ENCODE assay signal across 20 cellular contexts in genomic region chr22:37412445-37413250, GRCh38. TPM values are rescaled to one million over a fixed set of nuclear protein-coding genes. Genes with fewer than 3 reads are reported as not detected.
A peak's percentile ranks its signal among the peaks of the same experiment; 100 is the strongest.
DNase-seq lines count a peak whose midpoint lies in the region; ATAC-seq and TF ChIP-seq lines count a peak whose summit lies in the region.
"Had no signal": no experiment of that assay in that cellular context is flagged by ENCODE, and none has a peak within 500 bp of the region (broad histone marks: within the 10 kb centered on the region; RNA-seq: fewer than 3 reads in every experiment).

No MANE protein-coding gene starts in this region.

- no peak overlapping the region for H3K27ac Mint-ChIP-seq in stimulated activated memory B cell treated with anti-CD40 and anti-IgM and Interleukin-4, amounts not matched to agents 10 μg/mL and 1 μg/mL and 100 μg/mL, for 72 hours
- H3K27ac Mint-ChIP-seq in activated T-cell treated with anti-CD3 and anti-CD28 coated beads, Interleukin-2, amount 50 U/mL, for 24 hours, result no peak overlapping the region
- H3K27ac Mint-ChIP-seq: CD8-positive, alpha-beta memory T cell had no signal

- H3K27me3 Mint-ChIP-seq in stimulated activated memory B cell treated with anti-CD40 and anti-IgM and Interleukin-4, amounts not matched to agents 10 μg/mL and 1 μg/mL and 100 μg/mL, for 72 hours, result peaks cover 87% of the 10 kb centered on the region
- H3K27me3 Mint-ChIP-seq in activated T-cell treated with anti-CD3 and anti-CD28 coated beads, Interleukin-2, amount 50 U/mL, for 24 hours, result peaks cover 33% of the 10 kb centered on the region

- peaks cover 3% of the 10 kb centered on the region for H3F3A ChIP-seq in PC-3 (ENCODE audit: low read length, unreplicated experiment)

- H3K9ac ChIP-seq in PC-3 (ENCODE audit: low read length), result peak overlapping the region; percentile 45
- H3K9ac ChIP-seq: SK-N-SH had no signal

- POLR2A ChIA-PET in HEK293 (lab: Yijun Ruan, JAX) (interaction anchor here (0.7 kb wide), 1 partner anchor 16 kb away, joined by 3 read pairs; no protein-coding TSS in a partner anchor), PC-3 (lab: Charles Lee; ENCODE audit: unreplicated experiment) (no interaction called here)

- no peak overlapping the region for H3K4me3 Mint-ChIP-seq in stimulated activated memory B cell treated with anti-CD40 and anti-IgM and Interleukin-4, amounts not matched to agents 10 μg/mL and 1 μg/mL and 100 μg/mL, for 72 hours
- H3K4me3 Mint-ChIP-seq in activated T-cell treated with anti-CD3 and anti-CD28 coated beads, Interleukin-2, amount 50 U/mL, for 24 hours, result no peak overlapping the region
- H3K4me3 Mint-ChIP-seq: CD8-positive, alpha-beta memory T cell had no signal

- H3K27me3 ChIP-seq in PC-3 (ENCODE audit: low read length) (no peaks in the 10 kb centered on the region), SJCRH30 (peaks cover 12% of the 10 kb centered on the region), heart right ventricle (peaks cover 0 to 94% (median 68%) of the 10 kb centered on the region in 7 donors)

- H3K4me1 ChIP-seq in HEK293 (ENCODE audit: control insufficient read depth, insufficient read depth, low read length) (no peaks in the 10 kb centered on the region), PC-3 (ENCODE audit: insufficient read depth, low read length) (peaks cover 19% of the 10 kb centered on the region), SJCRH30 (no peaks in the 10 kb centered on the region), heart right ventricle (peaks cover 0 to 10% (median 0%) of the 10 kb centered on the region in 9 donors)

- no peaks in the 10 kb centered on the region for H3K9me3 Mint-ChIP-seq in stimulated activated memory B cell treated with anti-CD40 and anti-IgM and Interleukin-4, amounts not matched to agents 10 μg/mL and 1 μg/mL and 100 μg/mL, for 72 hours
- H3K9me3 Mint-ChIP-seq in activated T-cell treated with anti-CD3 and anti-CD28 coated beads, Interleukin-2, amount 50 U/mL, for 24 hours, result no peaks in the 10 kb centered on the region
- H3K9me3 Mint-ChIP-seq: CD8-positive, alpha-beta memory T cell; IgD-negative memory B cell had no signal

- ATAC-seq in PC-3, result peak; percentile 92
- ATAC-seq in esophagus mucosa, result peak; percentile 14
- peak; percentile 48 for ATAC-seq in stimulated activated memory B cell treated with anti-CD40 and anti-IgM and Interleukin-4, amounts not matched to agents 10 μg/mL and 1 μg/mL and 100 μg/mL, for 72 hours
- no peak for ATAC-seq in heart right ventricle
- ATAC-seq: GM12878, HCT116 had no signal

- H2AFZ ChIP-seq in PC-3 (ENCODE audit: low read length), result no peak overlapping the region

- H3K4me2 ChIP-seq in PC-3 (ENCODE audit: low read length), result peak overlapping the region; percentile 69
- H3K4me2 ChIP-seq: SK-N-SH had no signal

- H3K27ac ChIP-seq in HEK293 (ENCODE audit: extremely low read depth, low read depth, low read length), result no peak overlapping the region
- H3K27ac ChIP-seq in PC-3 (ENCODE audit: low read length), result peak overlapping the region; percentile 82
- no peak overlapping the region for H3K27ac ChIP-seq in SJCRH30
- H3K27ac ChIP-seq in heart right ventricle, result no peak overlapping the region

- peaks cover 78% of the 10 kb centered on the region for H3K79me2 ChIP-seq in PC-3 (ENCODE audit: low read length)

- DNase-seq in PC-3 (peak; percentile 75), SJCRH30 (no peak), heart right ventricle (no peak), GM19238 (ENCODE audit: insufficient read length, low spot score) (no peak)
- no peak for DNase-seq in activated T-cell treated with anti-CD3 and anti-CD28 coated beads, Interleukin-2, amount 50 U/mL, for 24 hours
- DNase-seq: CD8-positive, alpha-beta memory T cell; NCI-H1048; NCI-H1417 treated with DMSO at 0.1 percent for 48 hours; NCI-H187; NCI-H446; NCI-H526; OCI-M1; SHP77 treated with DMSO at 0.1 percent for 48 hours; SK-N-SH had no signal

- no peaks in the 10 kb centered on the region for H4K20me1 ChIP-seq in PC-3 (ENCODE audit: low read length)

- no peaks in the 10 kb centered on the region for H3K36me3 Mint-ChIP-seq in stimulated activated memory B cell treated with anti-CD40 and anti-IgM and Interleukin-4, amounts not matched to agents 10 μg/mL and 1 μg/mL and 100 μg/mL, for 72 hours
- H3K36me3 Mint-ChIP-seq in activated T-cell treated with anti-CD3 and anti-CD28 coated beads, Interleukin-2, amount 50 U/mL, for 24 hours (ENCODE audit: low read depth), result no peaks in the 10 kb centered on the region
- H3K36me3 Mint-ChIP-seq: CD8-positive, alpha-beta memory T cell; IgD-negative memory B cell had no signal

- H3K4me3 ChIP-seq in HEK293 (ENCODE audit: low read depth, low read length) (no peak overlapping the region), PC-3 (ENCODE audit: low read length) (peak overlapping the region; percentile 13; the same call in 1 of the 2 replicates), SJCRH30 (no peak overlapping the region), heart right ventricle (no peak overlapping the region)
- H3K4me3 ChIP-seq: GM12878 had no signal

- H3K9me3 ChIP-seq in HEK293 (ENCODE audit: control insufficient read depth, insufficient read depth, low read depth, low read length), result no peaks in the 10 kb centered on the region
- no peaks in the 10 kb centered on the region for H3K9me3 ChIP-seq in PC-3 (ENCODE audit: low read length)
- no peaks in the 10 kb centered on the region for H3K9me3 ChIP-seq in SJCRH30 (replicated peaks)
- H3K9me3 ChIP-seq in heart right ventricle, result no peaks in the 10 kb centered on the region
- H3K9me3 ChIP-seq: SK-N-SH had no signal

- peaks cover 33% of the 10 kb centered on the region for H3K4me1 Mint-ChIP-seq in stimulated activated memory B cell treated with anti-CD40 and anti-IgM and Interleukin-4, amounts not matched to agents 10 μg/mL and 1 μg/mL and 100 μg/mL, for 72 hours
- peaks cover 26% of the 10 kb centered on the region for H3K4me1 Mint-ChIP-seq in activated T-cell treated with anti-CD3 and anti-CD28 coated beads, Interleukin-2, amount 50 U/mL, for 24 hours (ENCODE audit: low read depth)

- WGBS in heart right ventricle, 2 donors, result 75 to 77% methylated on average over 16 of the region's 16 CpGs

- CTCF ChIA-PET in HEK293 (lab: Yijun Ruan, JAX), result interaction anchor here (1.0 kb wide), 1 partner anchor 12 kb away, joined by 3 read pairs; no protein-coding TSS in a partner anchor
- CTCF ChIA-PET in PC-3 (lab: Charles Lee), result no interaction called here

- H3K9me2 ChIP-seq in PC-3 (replicated peaks; ENCODE audit: low read length), result no peaks in the 10 kb centered on the region
- H3K9me2 ChIP-seq: SK-N-SH had no signal

- TF ChIP-seq CTCF in HEK293 (tag by site-specific recombination; IDR thresholded peaks at IDR 0.05), result no peak
- TF ChIP-seq CTCF in PC-3 (conservative IDR thresholded peaks at IDR 0.05; ENCODE audit: low read depth, low read length), result no peak
- no peak for TF ChIP-seq CTCF in heart right ventricle (IDR thresholded peaks at IDR 0.05)

- BruUV-seq in PC-3 (replicated peaks; lab: Mats Ljungman, UMichigan), result no TSS peak

- no peaks in the 10 kb centered on the region for H3K36me3 ChIP-seq in HEK293 (ENCODE audit: control insufficient read depth in 2 of 2, insufficient read depth in 1 of 2, low read length in 2 of 2)
- H3K36me3 ChIP-seq in PC-3 (ENCODE audit: low read depth, low read length), result no peaks in the 10 kb centered on the region
- no peaks in the 10 kb centered on the region for H3K36me3 ChIP-seq in SJCRH30
- no peaks in the 10 kb centered on the region for H3K36me3 ChIP-seq in heart right ventricle

- intact Hi-C loops in PC-3 (cut with micrococcal nuclease) (no loop called here), heart right ventricle (cut with DNase I) (no loop called here)

TF ChIP-seq in HEK293, 187 proteins besides CTCF, POLR2A, EP300 and RAD21:
- TF ChIP-seq ZNF404 (tag by site-specific recombination; IDR thresholded peaks at IDR 0.05) (no peak), ZNF624 (tag by site-specific recombination; IDR thresholded peaks at IDR 0.05) (no peak), HIC1 (tag by site-specific recombination; IDR thresholded peaks at IDR 0.05) (0 out of 2 replicates have a peak, but pooled peaks have one; percentile 26)

RNA-seq across cellular contexts. Expression of gene ELFN2, which starts 14.6 kb away (rescaled TPM):
- total RNA-seq in PC-3 (2014; rRNA removed) (10.0 and 14.5 TPM in 2 replicates), esophagus mucosa (not detected), heart right ventricle (under 1 TPM in 6 of 10 donors, not detected in 4; 0.04 to 0.21 (median 0.05) TPM)
- total RNA-seq in SJCRH30 (2014; rRNA removed; shearing (Covaris generic)), result under 0.01 and 0.02 TPM in 2 replicates
- under 1 TPM; under 0.01 to 0.01 TPM for polyA plus RNA-seq in heart right ventricle
- polyA plus RNA-seq: IgD-negative memory B cell had no signal

Comparison
In these comparisons a context has a peak if more than half of its experiments do, and no peak if none do; other contexts are left out.
1. ATAC-seq: peak in PC-3 (single experiment), esophagus mucosa (single experiment) and stimulated activated memory B cell treated with anti-CD40 and anti-IgM and Interleukin-4, amounts not matched to agents 10 μg/mL and 1 μg/mL and 100 μg/mL, for 72 hours (single experiment); none in heart right ventricle (0 of 8).